1 cellular context compared by ENCODE assay signal in genomic region chr16:29809031-29809747, GRCh38.
TF ChIP-seq lines count a peak whose summit lies in the region.

No MANE protein-coding gene starts in this region.

TF ChIP-seq in HepG2, 621 proteins besides CTCF, POLR2A, EP300 and RAD21:
- TF ChIP-seq RBFOX2 (IDR thresholded peaks at IDR 0.05; ENCODE audit: low read depth, low read length) (peak; percentile 75), ZNF138 (CRISPR knock-in tag; IDR thresholded peaks at IDR 0.05; ENCODE audit: low read depth) (0 out of 2 replicates have a peak, but pooled peaks have one; percentile 30), AGO2 (optimal IDR thresholded peaks at IDR 0.05; ENCODE audit: low read depth, low read length) (peak; percentile 91), NRL (CRISPR knock-in tag; IDR thresholded peaks at IDR 0.05; ENCODE audit: borderline replicate concordance) (peak; percentile 46; the same call in 1 of the 2 replicates), ZNF747 (CRISPR knock-in tag; IDR thresholded peaks at IDR 0.05; ENCODE audit: borderline replicate concordance) (no peak), ZNF776 (CRISPR knock-in tag; IDR thresholded peaks at IDR 0.05) (peak; percentile 38; the same call in 1 of the 2 replicates), HOXA9 (CRISPR knock-in tag; IDR thresholded peaks at IDR 0.05; ENCODE audit: borderline replicate concordance) (0 out of 2 replicates have a peak, but pooled peaks have one; percentile 10), ZNF737 (CRISPR knock-in tag; IDR thresholded peaks at IDR 0.05; ENCODE audit: borderline replicate concordance) (no peak), ZHX1 (CRISPR knock-in tag; IDR thresholded peaks at IDR 0.05; ENCODE audit: low read depth) (no peak), ARID4A (CRISPR knock-in tag; IDR thresholded peaks at IDR 0.05; ENCODE audit: borderline replicate concordance) (0 out of 2 replicates have a peak, but pooled peaks have one; percentile 24), SRSF1 (optimal IDR thresholded peaks at IDR 0.05; ENCODE audit: low read depth, low read length) (peak; percentile 11), THAP9 (CRISPR knock-in tag; IDR thresholded peaks at IDR 0.05; ENCODE audit: borderline replicate concordance) (no peak), ZNF687 (CRISPR knock-in tag; IDR thresholded peaks at IDR 0.05) (0 out of 2 replicates have a peak, but pooled peaks have one; percentile 14), HNRNPL (IDR thresholded peaks at IDR 0.05; ENCODE audit: low read depth, low read length) (0 out of 2 replicates have a peak, but pooled peaks have one; percentile 55), RBM22 (optimal IDR thresholded peaks at IDR 0.05; ENCODE audit: low read length) (peak; percentile 43)
TF ChIP-seq in HepG2: peak in this region for 11.
